ENCODE assay signal across 1 cellular context in genomic region chr2:128347701-128348504, GRCh38.
TF ChIP-seq lines count a peak whose summit lies in the region.

No MANE protein-coding gene starts in this region.

TF ChIP-seq in A549, 52 proteins besides CTCF, POLR2A, EP300 and RAD21 (continued from another document):
- TF ChIP-seq REST (IDR thresholded peaks at IDR 0.05) (no peak), BHLHE40 (IDR thresholded peaks at IDR 0.05; ENCODE audit: low read depth, low read length) (no peak), ESRRA (IDR thresholded peaks at IDR 0.05; ENCODE audit: borderline replicate concordance, low read length) (no peak), HOXB13 (CRISPR knock-in tag; IDR thresholded peaks at IDR 0.05; ENCODE audit: low read depth) (no peak)
